In genomic region chr3:124097362-124098120, GRCh38 we compare ENCODE assay signal across 25 cellular contexts.
DNase-seq lines count a peak whose midpoint lies in the region; TF ChIP-seq lines count a peak whose summit lies in the region.
"Had no signal": no experiment of that assay in that cellular context is flagged by ENCODE, and none has a peak within 500 bp of the region (broad histone marks: within the 10 kb centered on the region; RNA-seq: fewer than 3 reads in every experiment).

No MANE protein-coding gene starts in this region.

- no peak for TF ChIP-seq CTCF in epithelial cell of esophagus (IDR thresholded peaks at IDR 0.05; ENCODE audit: insufficient read depth, low read depth, low read length, missing control alignments)
- no peak for TF ChIP-seq CTCF in osteoblast (IDR thresholded peaks at IDR 0.05; ENCODE audit: extremely low read depth, low read depth, low read length)
- no peak for TF ChIP-seq CTCF in hepatocyte (IDR thresholded peaks at IDR 0.05; ENCODE audit: poor library complexity)

- peaks cover 42% of the 10 kb centered on the region for H3K27me3 ChIP-seq in osteoblast (ENCODE audit: insufficient read depth, low read length)
- H3K27me3 ChIP-seq in hepatocyte = no peaks in the 10 kb centered on the region
- no peaks in the 10 kb centered on the region for H3K27me3 ChIP-seq in mesendoderm (ENCODE audit: insufficient read depth, low read length, poor library complexity)
- H3K27me3 ChIP-seq: adrenal gland, gastrocnemius medialis, thyroid gland had no signal

- peak; percentile 50 for DNase-seq in Daoy (ENCODE audit: low read depth)
- peak; percentile 57 for DNase-seq in NCI-H1105 treated with DMSO at 0.1 percent for 48 hours (lab: John Stamatoyannopoulos, UW)
- peak; percentile 26 for DNase-seq in RKO (ENCODE audit: low spot score)
- peak; percentile 39 for DNase-seq in epithelial cell of esophagus (ENCODE audit: low read depth)
- DNase-seq in DMS114 treated with DMSO at 0.1 percent for 48 hours (lab: John Stamatoyannopoulos, UW; ENCODE audit: unreplicated experiment) = no peak
- no peak for DNase-seq in osteoblast (ENCODE audit: insufficient read length, low spot score, missing footprints)
- DNase-seq in hepatocyte (ENCODE audit: low spot score) = no peak
- no peak for DNase-seq in mesendoderm
- DNase-seq: activated CD4-positive, CD25-positive, alpha-beta regulatory T cell treated with anti-CD3 and anti-CD28 coated beads, Interleukin-2, amount 50 U/mL, for 72 hours; activated CD8-positive, alpha-beta T cell treated with anti-CD3 and anti-CD28 coated beads, Interleukin-2, amount 10 ng/mL, durations not matched to agents 7 days and 5 days; activated naive CD4-positive, alpha-beta T cell; activated T-cell treated with anti-CD3 and anti-CD28 coated beads, Interleukin-2, amount 50 U/mL, for 1 hour; adrenal gland; caudate nucleus; gastrocnemius medialis; mesenchymal stem cell; NCI-H2171; NCI-H526 treated with DMSO at 0.1 percent for 48 hours; nucleus accumbens; Right ventricle myocardium superior; stimulated activated CD4-positive, alpha-beta T cell treated with anti-CD3 and anti-CD28 coated beads, Interleukin-4, amount 100 ng/mL, for 24 hours; thyroid gland had no signal

- H3K9ac ChIP-seq in mesendoderm (ENCODE audit: low read length) = no peak overlapping the region
- H3K9ac ChIP-seq: KMS-11 had no signal

- H3K4me2 ChIP-seq in osteoblast (ENCODE audit: insufficient read depth, low read length) = no peak overlapping the region
- H3K4me2 ChIP-seq in hepatocyte = no peak overlapping the region
- no peak overlapping the region for H3K4me2 ChIP-seq in mesendoderm (ENCODE audit: low read length)
- H3K4me2 ChIP-seq: KMS-11, smooth muscle cell had no signal

- H3K79me1 ChIP-seq in mesendoderm (ENCODE audit: low read length) = no peaks in the 10 kb centered on the region

- no peak overlapping the region for H2BK5ac ChIP-seq in mesendoderm (ENCODE audit: low read length)

- H3K9me3 ChIP-seq in osteoblast (ENCODE audit: low read depth, low read length) = no peaks in the 10 kb centered on the region
- H3K9me3 ChIP-seq in hepatocyte (ENCODE audit: low read depth) = no peaks in the 10 kb centered on the region
- H3K9me3 ChIP-seq: adrenal gland, gastrocnemius medialis, thyroid gland had no signal

- no peak overlapping the region for H2BK120ac ChIP-seq in mesendoderm (ENCODE audit: low read depth, low read length)

- H3K4ac ChIP-seq in mesendoderm (ENCODE audit: low read depth, low read length) = no peak overlapping the region

- H3K79me2 ChIP-seq in osteoblast (ENCODE audit: insufficient read depth, low read length) (no peaks in the 10 kb centered on the region), hepatocyte (no peaks in the 10 kb centered on the region), mesendoderm (ENCODE audit: control insufficient read depth, insufficient read depth, low read length) (no peaks in the 10 kb centered on the region)

- H4K5ac ChIP-seq in mesendoderm (ENCODE audit: low read length) = no peak overlapping the region

- H3K27ac ChIP-seq in osteoblast (ENCODE audit: low read depth, low read length) (no peak overlapping the region), hepatocyte (no peak overlapping the region), mesendoderm (ENCODE audit: low read depth, low read length) (no peak overlapping the region)
- H3K27ac ChIP-seq: adrenal gland, gastrocnemius medialis, KMS-11, thyroid gland had no signal

- H3K4me1 ChIP-seq in osteoblast (ENCODE audit: insufficient read depth, low read length) = no peaks in the 10 kb centered on the region
- peaks cover under 1% of the 10 kb centered on the region for H3K4me1 ChIP-seq in hepatocyte (ENCODE audit: insufficient read depth)
- no peaks in the 10 kb centered on the region for H3K4me1 ChIP-seq in mesendoderm (ENCODE audit: control insufficient read depth, low read depth, low read length)
- H3K4me1 ChIP-seq: adrenal gland, thyroid gland had no signal

- H3K9me2 ChIP-seq in hepatocyte (replicated peaks; ENCODE audit: insufficient read depth) = no peaks in the 10 kb centered on the region

- H4K20me1 ChIP-seq in osteoblast (ENCODE audit: insufficient read depth, low read length) = no peaks in the 10 kb centered on the region
- H4K20me1 ChIP-seq in hepatocyte (ENCODE audit: insufficient read depth, poor library complexity, severe bottlenecking) = no peaks in the 10 kb centered on the region

- H3K56ac ChIP-seq in mesendoderm (ENCODE audit: low read length) = no peak overlapping the region

- no peak overlapping the region for H4K8ac ChIP-seq in mesendoderm (ENCODE audit: low read depth, low read length)

- no peak overlapping the region for H2AK5ac ChIP-seq in mesendoderm (ENCODE audit: low read length)

- no peaks in the 10 kb centered on the region for H3K36me3 ChIP-seq in osteoblast (ENCODE audit: insufficient read depth, low read length)
- no peaks in the 10 kb centered on the region for H3K36me3 ChIP-seq in hepatocyte (replicated peaks; ENCODE audit: insufficient read depth, low read depth)
- no peaks in the 10 kb centered on the region for H3K36me3 ChIP-seq in mesendoderm (ENCODE audit: control insufficient read depth, insufficient read depth, low read length)
- H3K36me3 ChIP-seq: adrenal gland, gastrocnemius medialis, thyroid gland had no signal

- H3K4me3 ChIP-seq in epithelial cell of esophagus (ENCODE audit: low read length) = no peak overlapping the region
- no peak overlapping the region for H3K4me3 ChIP-seq in osteoblast (ENCODE audit: insufficient read depth, low read length)
- no peak overlapping the region for H3K4me3 ChIP-seq in hepatocyte
- no peak overlapping the region for H3K4me3 ChIP-seq in mesendoderm (ENCODE audit: low read length)
- H3K4me3 ChIP-seq: adrenal gland, gastrocnemius medialis, GM12878, smooth muscle cell, thyroid gland had no signal

- H2AFZ ChIP-seq in osteoblast (ENCODE audit: low read length) (no peak overlapping the region), hepatocyte (no peak overlapping the region)

- H3K23ac ChIP-seq in mesendoderm (ENCODE audit: low read length) = no peak overlapping the region

- H3K18ac ChIP-seq in mesendoderm (ENCODE audit: low read length) = no peak overlapping the region

- H2BK15ac ChIP-seq in mesendoderm (replicated peaks; ENCODE audit: low read depth) = no peak overlapping the region

- 75% methylated on average over 5 of the region's 5 CpGs for WGBS in hepatocyte (ENCODE audit: low lambda C conversion rate, missing lambda C conversion rate)
- WGBS in mesendoderm (ENCODE audit: extremely low coverage, insufficient coverage, low lambda C conversion rate) = no CpG with 5 or more reads among the region's 5 CpGs

Comparison
In these comparisons a context has a peak if more than half of its experiments do, and no peak if none do; other contexts are left out.
1. DNase-seq: peak in Daoy (single experiment), NCI-H1105 treated with DMSO at 0.1 percent for 48 hours (single experiment), RKO (single experiment) and epithelial cell of esophagus (single experiment); none in DMS114 treated with DMSO at 0.1 percent for 48 hours (single experiment), osteoblast (single experiment), hepatocyte (single experiment) and mesendoderm (single experiment).